8 cellular contexts compared by ENCODE assay signal in the genomic region with DNA sequence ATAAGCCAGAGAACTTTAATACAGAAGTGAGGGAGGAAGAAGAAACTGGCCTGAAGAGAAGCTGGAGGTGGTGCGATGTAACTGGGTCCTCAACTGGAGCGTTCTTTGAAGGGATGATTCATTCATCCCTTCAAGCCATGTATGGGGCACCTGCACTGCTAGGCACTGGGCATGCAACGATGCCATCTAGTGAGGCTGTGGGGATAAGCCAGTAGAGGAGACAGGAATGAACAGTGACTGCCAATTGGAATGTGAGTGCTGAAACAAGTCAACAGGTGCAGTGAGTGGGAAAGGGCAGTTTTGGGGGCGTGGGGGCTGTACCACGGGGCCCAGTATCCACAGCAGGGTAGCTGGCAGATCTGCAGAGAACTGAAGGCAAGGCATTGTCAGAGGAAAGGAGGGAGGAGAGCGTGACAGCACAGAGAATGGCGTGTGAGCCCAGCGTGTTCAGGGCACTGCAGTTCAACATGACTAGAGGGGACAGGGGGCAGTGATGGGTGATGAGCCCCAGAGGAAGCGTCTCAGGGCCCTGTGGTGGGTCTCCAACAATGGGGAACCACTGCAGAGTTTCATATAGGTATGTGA. TPM values are rescaled to one million over a fixed set of nuclear protein-coding genes. Genes with fewer than 3 reads are reported as not detected.
DNase-seq lines count a peak whose midpoint lies in the region; ATAC-seq and TF ChIP-seq lines count a peak whose summit lies in the region.

No MANE protein-coding gene starts in this region.

- no TSS peak for BruUV-seq in MCF 10A (replicated peaks; lab: Mats Ljungman, UMichigan)

- H3K27me3 ChIP-seq in stomach = no peaks in the 10 kb centered on the region

- no peaks in the 10 kb centered on the region for H3K27me3 Mint-ChIP-seq in MCF 10A (ENCODE audit: insufficient read depth, unreplicated experiment)

- H3K4me1 Mint-ChIP-seq in MCF 10A (ENCODE audit: insufficient read depth, unreplicated experiment) = no peaks in the 10 kb centered on the region

- no peaks in the 10 kb centered on the region for H3K9me3 Mint-ChIP-seq in MCF 10A (ENCODE audit: unreplicated experiment)

- H3K4me3 ChIP-seq in stomach = no peak overlapping the region

- no peak for TF ChIP-seq EP300 in stomach (IDR thresholded peaks at IDR 0.05)

- TF ChIP-seq POLR2A in stomach (IDR thresholded peaks at IDR 0.05) = no peak

- DNase-seq in activated effector memory CD4-positive, alpha-beta T cell treated with anti-CD3 and anti-CD28 coated beads, Interleukin-2, amount 50 U/mL, for 16 hours = peak; percentile 68
- DNase-seq in activated effector memory CD4-positive, alpha-beta T cell treated with Interleukin-2 at 50 U/mL for 16 hours = no peak
- DNase-seq in NCI-H2171 treated with DMSO at 0.1 percent for 48 hours (lab: John Stamatoyannopoulos, UW) = peak; percentile 71
- peak; percentile 86 for DNase-seq in MCF 10A (ENCODE audit: unreplicated experiment)
- DNase-seq in posterior cingulate gyrus = peak in 6 of 10 donors; percentile 33 to 88 (median 51)
- no peak for DNase-seq in stomach
- no peak for DNase-seq in globus pallidus (ENCODE audit: low spot score)

- ATAC-seq in GM19324 (IDR thresholded peaks at IDR 0.05; ENCODE audit: low FRiP score, unreplicated experiment) = no peak

- POLR2A ChIA-PET in MCF 10A (lab: Yijun Ruan, JAX) = interaction anchor here (0.6 to 1.4 kb wide), 3 partner anchors 16 to 147 kb away, joined by 3 to 6 read pairs (median 4); a partner anchor contains a TSS

- no peaks in the 10 kb centered on the region for H3K36me3 ChIP-seq in stomach

- CTCF ChIA-PET in MCF 10A (lab: Yijun Ruan, JAX) = interaction anchor here (0.6 to 3.7 kb wide), 12 partner anchors 15 to 352 kb away, joined by 3 to 18 read pairs (median 4); no protein-coding TSS in a partner anchor

- no peak overlapping the region for H3K4me3 Mint-ChIP-seq in MCF 10A (ENCODE audit: unreplicated experiment)

- 50 to 57% (median 55%) methylated on average over 9 of the region's 9 CpGs for WGBS in stomach, 5 donors

- intact Hi-C loops in MCF 10A (cut with micrococcal nuclease) = loop anchor here (1.0 to 5.0 kb wide), 7 partner anchors 16 to 533 kb away; no protein-coding TSS in a partner anchor
- intact Hi-C loops in posterior cingulate gyrus (cut with DNase I) = no loop called here
- intact Hi-C loops in stomach (cut with DNase I; ENCODE audit: low total_unique reads) = no loop called here

- peaks cover 6% of the 10 kb centered on the region for H3K36me3 Mint-ChIP-seq in MCF 10A (ENCODE audit: insufficient read depth, unreplicated experiment)

- H3K27ac ChIP-seq in stomach = no peak overlapping the region

- H3K27ac Mint-ChIP-seq in MCF 10A (ENCODE audit: low read depth, unreplicated experiment) = no peak overlapping the region

- H3K9me3 ChIP-seq in stomach = no peaks in the 10 kb centered on the region

- TF ChIP-seq CTCF in MCF 10A (IDR thresholded peaks at IDR 0.05; ENCODE audit: unreplicated experiment) (peak; percentile 46), stomach (IDR thresholded peaks at IDR 0.05) (peak in 1 of 7 experiments; percentile 9)

- peaks cover 11 to 20% (median 17%) of the 10 kb centered on the region in 4 donors for H3K4me1 ChIP-seq in stomach

RNA-seq across cellular contexts. Expression of a gene that starts 3.8 kb away (rescaled TPM):
- total RNA-seq in MCF 10A (2022) (30.3 and 50.2 TPM in 2 replicates), stomach (10 to 100 TPM in 3 of 5 donors, 1 to 10 TPM in 2; 8.0 to 26.3 (median 17.1) TPM)
- 1 to 10 TPM; 2.1 to 5.7 (median 2.4) TPM for polyA plus RNA-seq in stomach

RNA-seq across cellular contexts. Expression of a gene that starts 42.2 kb away (rescaled TPM):
- total RNA-seq in MCF 10A (2022) (2,295 and 2,621 TPM in 2 replicates), stomach (1,000 to 10,000 TPM in 2 of 5 donors, 100 to 1,000 TPM in 2, 10 to 100 TPM in 1; 99.1 to 1,684 (median 575) TPM)
- 1,000 to 10,000 TPM; 1,998 to 2,495 (median 2,423) TPM for polyA plus RNA-seq in stomach

Comparison
In these comparisons a context has a peak if more than half of its experiments do, and no peak if none do; other contexts are left out.
1. DNase-seq: peak in activated effector memory CD4-positive, alpha-beta T cell treated with anti-CD3 and anti-CD28 coated beads, Interleukin-2, amount 50 U/mL, for 16 hours (single experiment), NCI-H2171 treated with DMSO at 0.1 percent for 48 hours (single experiment), MCF 10A (single experiment) and posterior cingulate gyrus (6 of 10); none in activated effector memory CD4-positive, alpha-beta T cell treated with Interleukin-2 at 50 U/mL for 16 hours (single experiment), stomach (single experiment) and globus pallidus (single experiment).